Comparison of ENCODE assay signal across 30 cellular contexts in the genomic region with DNA sequence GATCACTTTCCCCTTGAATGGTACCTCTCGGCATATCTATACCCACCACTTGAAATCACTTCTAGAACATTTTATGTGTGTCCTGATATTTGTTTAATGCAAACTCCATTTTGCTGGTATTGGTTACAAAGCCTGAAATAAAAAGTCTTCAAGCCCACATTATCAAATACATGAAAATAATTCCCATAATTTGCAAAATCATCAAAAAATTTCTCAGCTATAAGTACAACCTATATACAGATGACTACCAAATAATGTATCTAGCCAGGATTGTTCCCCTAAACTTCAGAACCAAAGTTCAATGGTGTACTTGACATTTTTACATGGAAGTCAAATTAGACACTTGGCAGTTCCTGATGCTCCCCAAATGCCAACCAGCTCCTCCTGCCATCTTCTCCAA.
"Had no signal": no experiment of that assay in that cellular context is flagged by ENCODE, and none has a peak within 500 bp of the region (broad histone marks: within the 10 kb centered on the region; RNA-seq: fewer than 3 reads in every experiment).

No MANE protein-coding gene starts in this region.

- H3K79me2 ChIP-seq: parathyroid adenoma had no signal

- H3K9ac ChIP-seq: neural progenitor cell, parathyroid adenoma had no signal

- H3K4me1 Mint-ChIP-seq: natural killer cell had no signal

- H3K27ac ChIP-seq: neural progenitor cell, ovary, parathyroid adenoma, psoas muscle, skin epidermis, spleen, stomach, thoracic aorta, thyroid gland, tibial nerve, upper lobe of left lung, vagina had no signal

- H3K4me1 ChIP-seq: neural progenitor cell, parathyroid adenoma, psoas muscle, spleen, upper lobe of left lung, vagina had no signal

- H3K9me3 ChIP-seq: ovary, psoas muscle, spleen, stomach, thoracic aorta, thyroid gland, tibial nerve, upper lobe of left lung, vagina had no signal

- H3K9me3 Mint-ChIP-seq: natural killer cell; nephron; neural progenitor cell; stimulated activated memory B cell treated with anti-CD40 and anti-IgM and Interleukin-4, amounts not matched to agents 10 μg/mL and 1 μg/mL and 100 μg/mL, for 72 hours; stimulated activated naive CD8-positive, alpha-beta T cell treated with anti-CD3 and anti-CD28 coated beads, Interleukin-15, Interleukin-2, amounts not matched to agents 100 ng/mL and 50 ng/mL, for 24 hours had no signal

- H3K27ac Mint-ChIP-seq: natural killer cell; neural progenitor cell; stimulated activated memory B cell treated with anti-CD40 and anti-IgM and Interleukin-4, amounts not matched to agents 10 μg/mL and 1 μg/mL and 100 μg/mL, for 72 hours; stimulated activated naive CD8-positive, alpha-beta T cell treated with anti-CD3 and anti-CD28 coated beads, Interleukin-15, Interleukin-2, amounts not matched to agents 100 ng/mL and 50 ng/mL, for 24 hours had no signal

- H3K36me3 ChIP-seq: neural progenitor cell, ovary, thoracic aorta had no signal

- H3K27me3 Mint-ChIP-seq: progenitor cell of endocrine pancreas; stimulated activated memory B cell treated with anti-CD40 and anti-IgM and Interleukin-4, amounts not matched to agents 10 μg/mL and 1 μg/mL and 100 μg/mL, for 72 hours; stimulated activated naive CD8-positive, alpha-beta T cell treated with anti-CD3 and anti-CD28 coated beads, Interleukin-15, Interleukin-2, amounts not matched to agents 100 ng/mL and 50 ng/mL, for 24 hours had no signal

- H3K4me3 Mint-ChIP-seq: natural killer cell; nephron; neural progenitor cell; stimulated activated memory B cell treated with anti-CD40 and anti-IgM and Interleukin-4, amounts not matched to agents 10 μg/mL and 1 μg/mL and 100 μg/mL, for 72 hours; stimulated activated naive CD8-positive, alpha-beta T cell treated with anti-CD3 and anti-CD28 coated beads, Interleukin-15, Interleukin-2, amounts not matched to agents 100 ng/mL and 50 ng/mL, for 24 hours had no signal

- H3K27me3 ChIP-seq: ovary, spleen, stomach, thyroid gland, tibial nerve, upper lobe of left lung, vagina had no signal

- ATAC-seq: natural killer cell; psoas muscle; right cardiac atrium; sciatic nerve; stimulated activated memory B cell treated with anti-CD40 and anti-IgM and Interleukin-4, amounts not matched to agents 10 μg/mL and 1 μg/mL and 100 μg/mL, for 72 hours had no signal

- H3K4me3 ChIP-seq: neural progenitor cell, ovary, psoas muscle, skin epidermis, smooth muscle cell, spleen, stomach, thoracic aorta, thyroid gland, tibial nerve, upper lobe of left lung, vagina had no signal

- FAIRE-seq: urothelium cell line had no signal

- H3K4me2 ChIP-seq: neural progenitor cell, smooth muscle cell had no signal

- H2AFZ ChIP-seq: neural progenitor cell, parathyroid adenoma had no signal

- DNase-seq: natural killer cell; occipital lobe; ovary; posterior cingulate gyrus; psoas muscle; right cardiac atrium; spleen; stimulated activated CD4-positive, alpha-beta T cell treated with anti-CD3 and anti-CD28 coated beads, Interleukin-12 subunit alpha, Interleukin-12 subunit beta, amount 100 ng/mL, for 4 hours; stimulated activated CD4-positive, alpha-beta T cell treated with anti-CD3 and anti-CD28 coated beads, Interleukin-1b, Interleukin-23, amount 100 ng/mL, for 48 hours; stimulated activated CD4-positive, alpha-beta T cell treated with anti-CD3 and anti-CD28 coated beads, Interleukin-4, amount 100 ng/mL, for 1 hour; stimulated activated CD4-positive, alpha-beta T cell treated with anti-CD3 and anti-CD28 coated beads, Interleukin-4, amount 100 ng/mL, for 4 hours; stimulated activated CD8-positive, alpha-beta memory T cell treated with anti-CD3 and anti-CD28 coated beads, Interleukin-4, amount 100 ng/mL, for 48 hours; stimulated activated naive CD4-positive, alpha-beta T cell; stomach; thyroid gland; trophoblast cell; upper lobe of left lung had no signal
